8 cellular contexts compared by ENCODE assay signal in genomic region chr3:183116051-183116614, GRCh38. TPM values are rescaled to one million over a fixed set of nuclear protein-coding genes. Genes with fewer than 3 reads are reported as not detected.
DNase-seq lines count a peak whose midpoint lies in the region; ATAC-seq and TF ChIP-seq lines count a peak whose summit lies in the region.

No MANE protein-coding gene starts in this region.

- no peak for TF ChIP-seq EP300 in ovary (IDR thresholded peaks at IDR 0.05)

- H3K79me2 ChIP-seq in hepatocyte (no peaks in the 10 kb centered on the region), smooth muscle cell (ENCODE audit: low read depth) (no peaks in the 10 kb centered on the region)

- H3K36me3 ChIP-seq in BLaER1 (no peaks in the 10 kb centered on the region), hepatocyte (replicated peaks; ENCODE audit: insufficient read depth, low read depth) (no peaks in the 10 kb centered on the region), smooth muscle cell (ENCODE audit: low read depth) (no peaks in the 10 kb centered on the region), ovary (no peaks in the 10 kb centered on the region)

- H3K9me2 ChIP-seq in hepatocyte (replicated peaks; ENCODE audit: insufficient read depth): no peaks in the 10 kb centered on the region

- intact Hi-C loops in ovary (cut with DNase I): no loop called here

- H3K9me3 ChIP-seq in BLaER1 (peaks cover 5% of the 10 kb centered on the region; the same call in 1 of the 2 replicates), hepatocyte (ENCODE audit: low read depth) (no peaks in the 10 kb centered on the region), smooth muscle cell (replicated peaks; ENCODE audit: low read depth) (no peaks in the 10 kb centered on the region), ovary (no peaks in the 10 kb centered on the region)

- TF ChIP-seq CTCF in hepatocyte (IDR thresholded peaks at IDR 0.05; ENCODE audit: poor library complexity): no peak
- TF ChIP-seq CTCF in smooth muscle cell (IDR thresholded peaks at IDR 0.05; ENCODE audit: borderline replicate concordance, insufficient read depth, poor library complexity, severe bottlenecking): no peak
- TF ChIP-seq CTCF in ovary (IDR thresholded peaks at IDR 0.05): no peak

- H2AFZ ChIP-seq in hepatocyte (no peak overlapping the region), smooth muscle cell (ENCODE audit: low read depth) (no peak overlapping the region)

- peak overlapping the region; percentile 87 for H3K4me2 ChIP-seq in BLaER1
- H3K4me2 ChIP-seq in hepatocyte: peak overlapping the region; percentile 72
- H3K4me2 ChIP-seq in smooth muscle cell: peak overlapping the region; percentile 9

- peak; percentile 100 for DNase-seq in NCI-H774 (lab: John Stamatoyannopoulos, UW)
- peak; percentile 72 to 77 for DNase-seq in activated T-cell treated with anti-CD3 and anti-CD28 coated beads, Interleukin-2, amount 50 U/mL, for 48 hours
- DNase-seq in hepatocyte (ENCODE audit: low spot score): peak; percentile 79
- no peak for DNase-seq in smooth muscle cell (lab: John Stamatoyannopoulos, UW; ENCODE audit: unreplicated experiment)
- DNase-seq in ovary: no peak

- H3K4me1 ChIP-seq in BLaER1 (peaks cover 38% of the 10 kb centered on the region), hepatocyte (ENCODE audit: insufficient read depth) (no peaks in the 10 kb centered on the region), smooth muscle cell (ENCODE audit: low read depth) (peaks cover 6% of the 10 kb centered on the region), ovary (ENCODE audit: insufficient read depth) (no peaks in the 10 kb centered on the region)

- H3K27me3 ChIP-seq in BLaER1 (peaks cover 6% of the 10 kb centered on the region; the same call in 1 of the 2 replicates), hepatocyte (peaks cover 36% of the 10 kb centered on the region), smooth muscle cell (ENCODE audit: low read depth) (peaks cover 39% of the 10 kb centered on the region), ovary (no peaks in the 10 kb centered on the region)

- peak; percentile 86 for ATAC-seq in GM19372 (IDR thresholded peaks at IDR 0.05; ENCODE audit: low read depth, unreplicated experiment)
- ATAC-seq in HG03469 (IDR thresholded peaks at IDR 0.05; ENCODE audit: unreplicated experiment): peak; percentile 90

- no peak overlapping the region for H3K27ac ChIP-seq in BLaER1
- no peak overlapping the region for H3K27ac ChIP-seq in hepatocyte
- H3K27ac ChIP-seq in smooth muscle cell (ENCODE audit: low read depth): no peak overlapping the region
- H3K27ac ChIP-seq in ovary: no peak overlapping the region

- 8% methylated on average over 21 of the region's 25 CpGs for WGBS in hepatocyte (ENCODE audit: low lambda C conversion rate, missing lambda C conversion rate)
- WGBS in smooth muscle cell (ENCODE audit: low lambda C conversion rate): 8% methylated on average over 24 of the region's 25 CpGs
- 1 to 2% (median 1%) methylated on average over 24 to 25 of the region's 25 CpGs for WGBS in ovary, 3 donors

- no peak for TF ChIP-seq POLR2A in ovary (IDR thresholded peaks at IDR 0.05)

- H3F3A ChIP-seq in smooth muscle cell (ENCODE audit: low read depth): no peaks in the 10 kb centered on the region

- H4K20me1 ChIP-seq in BLaER1: no peaks in the 10 kb centered on the region
- no peaks in the 10 kb centered on the region for H4K20me1 ChIP-seq in hepatocyte (ENCODE audit: insufficient read depth, poor library complexity, severe bottlenecking)
- no peaks in the 10 kb centered on the region for H4K20me1 ChIP-seq in smooth muscle cell (ENCODE audit: low read depth)

- H3K4me3 ChIP-seq in BLaER1: peak overlapping the region; percentile 57
- H3K4me3 ChIP-seq in hepatocyte: no peak overlapping the region
- no peak overlapping the region for H3K4me3 ChIP-seq in smooth muscle cell
- H3K4me3 ChIP-seq in ovary: no peak overlapping the region

- H3K9ac ChIP-seq in BLaER1 (no peak overlapping the region), smooth muscle cell (ENCODE audit: low read depth) (no peak overlapping the region)

RNA-seq across cellular contexts. Expression of gene MCCC1, which starts 16.8 kb away (rescaled TPM):
- total RNA-seq in hepatocyte: 30.8 and 32.1 TPM in 2 replicates
- polyA plus RNA-seq in hepatocyte: 31.3 and 37.7 TPM in 2 replicates
- 9.9 and 10.4 TPM in 2 replicates for total RNA-seq in smooth muscle cell
- 9.7 and 12.1 TPM in 2 replicates for polyA plus RNA-seq in smooth muscle cell
- 10 to 100 TPM; 21.7 to 31.4 (median 24.0) TPM for total RNA-seq in ovary
- polyA plus RNA-seq in ovary: 10 to 100 TPM; 29.6 to 32.8 TPM

RNA-seq across cellular contexts. Expression of gene LAMP3, which starts 46.4 kb away (rescaled TPM):
- total RNA-seq in hepatocyte (0.52 and 0.60 TPM in 2 replicates), smooth muscle cell (1.3 and 2.7 TPM in 2 replicates), ovary (under 1 TPM in 5 of 7 donors, not detected in 2; 0.07 to 0.34 (median 0.26) TPM)
- polyA plus RNA-seq in hepatocyte (0.99 and 1.5 TPM in 2 replicates), smooth muscle cell (0.09 and 0.80 TPM in 2 replicates), ovary (1 to 10 TPM in 1 of 2 donors, under 1 TPM in 1; 0.08 to 1.2 TPM)

Comparison
In these comparisons a context has a peak if more than half of its experiments do, and no peak if none do; other contexts are left out.
1. H3K4me2 ChIP-seq: peak in every context shown above with its lines; median percentile 87 in BLaER1; 72 in hepatocyte; 9 in smooth muscle cell.
2. DNase-seq: peak in NCI-H774 (single experiment), activated T-cell treated with anti-CD3 and anti-CD28 coated beads, Interleukin-2, amount 50 U/mL, for 48 hours (2 of 2) and hepatocyte (single experiment); none in smooth muscle cell (single experiment) and ovary (0 of 5).